ENCODE assay signal across 8 cellular contexts in the genomic region with DNA sequence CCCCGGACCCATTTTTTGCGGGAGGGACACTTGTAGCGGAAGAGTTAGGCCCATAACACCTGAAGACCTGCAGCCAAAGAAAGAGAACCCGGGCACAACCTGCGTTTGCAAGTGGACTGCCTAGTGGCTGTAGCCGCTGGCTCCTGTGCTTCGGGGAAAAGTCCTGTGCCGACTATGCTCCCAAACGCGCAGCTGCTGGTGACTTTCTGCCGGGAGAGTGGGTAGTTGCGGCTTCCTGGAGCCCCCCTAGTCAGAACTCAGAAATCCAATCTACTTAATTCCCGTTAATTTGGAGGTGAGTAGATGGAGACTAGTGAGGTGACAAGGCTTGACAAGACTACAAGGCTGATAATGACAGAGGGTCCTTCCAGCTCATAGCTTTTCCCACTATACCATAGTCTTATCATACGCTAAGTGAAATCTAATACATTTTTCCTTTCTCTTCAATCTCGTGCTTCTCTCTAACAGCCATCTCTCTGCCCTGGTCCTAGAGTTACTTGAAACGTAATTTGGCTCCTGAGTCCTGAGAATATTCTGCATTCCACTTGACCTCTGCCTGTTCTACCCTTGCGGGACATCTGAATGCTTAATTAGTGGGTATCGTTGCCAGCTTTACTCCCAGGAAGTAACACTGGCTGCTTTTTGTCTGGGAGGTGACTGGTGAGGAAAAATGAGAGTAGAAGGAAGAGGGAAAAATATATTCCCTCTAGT. TPM values are rescaled to one million over a fixed set of nuclear protein-coding genes. Genes with fewer than 3 reads are reported as not detected.
DNase-seq lines count a peak whose midpoint lies in the region; ATAC-seq, FAIRE-seq and TF ChIP-seq lines count a peak whose summit lies in the region.

No MANE protein-coding gene starts in this region.

- H3K79me2 ChIP-seq in HepG2 (ENCODE audit: insufficient read depth, low read length) = peaks cover 52% of the 10 kb centered on the region

- WGBS in HepG2 (ENCODE audit: low lambda C conversion rate) = under 1% methylated on average over 10 of the region's 18 CpGs

- H2AFZ ChIP-seq in HepG2 (ENCODE audit: low read length) = peak overlapping the region; percentile 83

- no peaks in the 10 kb centered on the region for H4K20me1 ChIP-seq in HepG2 (ENCODE audit: insufficient read depth, low read length)

- CTCF ChIA-PET in RWPE1 (lab: Yijun Ruan, JAX) (interaction anchor here (0.6 to 1.0 kb wide), 2 partner anchors 45 to 93 kb away, joined by 3 to 8 read pairs; no protein-coding TSS in a partner anchor), HepG2 (lab: Yijun Ruan, JAX; ENCODE audit: low intra/inter-chr PET ratio, low total read pairs) (no interaction called here)

- POLR2A ChIA-PET in RWPE1 (lab: Yijun Ruan, JAX; ENCODE audit: low non-redundant PET) = interaction anchor here (0.5 to 0.7 kb wide), 2 partner anchors 13 to 50 kb away, joined by 3 to 5 read pairs; no protein-coding TSS in a partner anchor
- POLR2A ChIA-PET in HepG2 (lab: Yijun Ruan, JAX) = interaction anchor here (0.8 to 2.5 kb wide), 11 partner anchors 9 to 135 kb away, joined by 3 to 17 read pairs (median 5); a partner anchor contains a TSS

- intact Hi-C loops in HepG2 (cut with micrococcal nuclease; ENCODE audit: unreplicated experiment) (loop anchor here (5.0 kb wide), 1 partner anchor 46 kb away; no protein-coding TSS in a partner anchor), posterior vena cava (cut with DNase I) (no loop called here)

- H3K27me3 Mint-ChIP-seq in stimulated activated naive CD8-positive, alpha-beta T cell treated with anti-CD3 and anti-CD28 coated beads, Interleukin-15, amount 100 ng/mL, for 72 hours = no peaks in the 10 kb centered on the region

- H3K4me1 Mint-ChIP-seq in stimulated activated naive CD8-positive, alpha-beta T cell treated with anti-CD3 and anti-CD28 coated beads, Interleukin-15, amount 100 ng/mL, for 72 hours = peaks cover 43% of the 10 kb centered on the region

- H3K9me3 ChIP-seq in HepG2 (ENCODE audit: low read length) = no peaks in the 10 kb centered on the region

- peak overlapping the region; percentile 95 to 99 for H3K27ac Mint-ChIP-seq in stimulated activated naive CD8-positive, alpha-beta T cell treated with anti-CD3 and anti-CD28 coated beads, Interleukin-15, amount 100 ng/mL, for 72 hours

- DNase-seq in NCI-H2196 (lab: John Stamatoyannopoulos, UW; ENCODE audit: unreplicated experiment) = peak; percentile 9
- no peak for DNase-seq in NCI-H2196 treated with DMSO at 0.1 percent for 48 hours (lab: John Stamatoyannopoulos, UW; ENCODE audit: unreplicated experiment)
- DNase-seq in RWPE1 (ENCODE audit: low spot score) = peak; percentile 36
- peak; percentile 32 for DNase-seq in choroid plexus epithelial cell (ENCODE audit: low read depth)
- peak; percentile 4 for DNase-seq in HepG2 (ENCODE audit: low spot score)
- no peak for DNase-seq in stimulated activated naive CD8-positive, alpha-beta T cell treated with anti-CD3 and anti-CD28 coated beads, Interleukin-15, amount 100 ng/mL, for 72 hours
- no peak for DNase-seq in posterior vena cava (ENCODE audit: low spot score)

- peak overlapping the region; percentile 77 for H3K9ac ChIP-seq in HepG2 (ENCODE audit: insufficient read depth, low read depth, low read length)

- ATAC-seq in HG03432 (IDR thresholded peaks at IDR 0.05; ENCODE audit: unreplicated experiment) = peak; percentile 7
- ATAC-seq in HepG2 = peak; percentile 13
- ATAC-seq in stimulated activated naive CD8-positive, alpha-beta T cell treated with anti-CD3 and anti-CD28 coated beads, Interleukin-15, amount 100 ng/mL, for 72 hours = no peak

- peaks cover 75% of the 10 kb centered on the region for H3K4me1 ChIP-seq in HepG2 (ENCODE audit: insufficient read depth, low read length)

- TF ChIP-seq EP300 in HepG2 (IDR thresholded peaks at IDR 0.05; ENCODE audit: low read depth in 2 of 2, low read length in 2 of 2) (no peak), HepG2 (CRISPR knock-in tag; IDR thresholded peaks at IDR 0.05; ENCODE audit: borderline replicate concordance) (no peak)

- H3K27me3 ChIP-seq in HepG2 (ENCODE audit: control insufficient read depth in 1 of 2, insufficient read depth in 2 of 2, low read length in 2 of 2) = no peaks in the 10 kb centered on the region

- TF ChIP-seq CTCF in RWPE1 (conservative IDR thresholded peaks at IDR 0.05; ENCODE audit: low read depth) (no peak), choroid plexus epithelial cell (conservative IDR thresholded peaks at IDR 0.05; ENCODE audit: low read depth, low read length) (no peak), HepG2 (CRISPR knock-in tag; IDR thresholded peaks at IDR 0.05) (no peak)

- peak overlapping the region; percentile 93 to 95 for H3K4me3 Mint-ChIP-seq in stimulated activated naive CD8-positive, alpha-beta T cell treated with anti-CD3 and anti-CD28 coated beads, Interleukin-15, amount 100 ng/mL, for 72 hours

- H3K27ac ChIP-seq in RWPE1 (peak overlapping the region; percentile 92), HepG2 (ENCODE audit: extremely low read length, insufficient read depth, low read length) (peak overlapping the region; percentile 84)

- no peaks in the 10 kb centered on the region for H3K9me3 Mint-ChIP-seq in stimulated activated naive CD8-positive, alpha-beta T cell treated with anti-CD3 and anti-CD28 coated beads, Interleukin-15, amount 100 ng/mL, for 72 hours

- peak; percentile 4; the same call in 1 of the 2 replicates for TF ChIP-seq RAD21 in HepG2 (CRISPR knock-in tag; IDR thresholded peaks at IDR 0.05)

- peak overlapping the region; percentile 91 for H3K4me2 ChIP-seq in HepG2 (ENCODE audit: low read depth, low read length)

- H3K4me3 ChIP-seq in choroid plexus epithelial cell (ENCODE audit: low read depth, low read length) = peak overlapping the region; percentile 75
- peak overlapping the region; percentile 64 to 81 (median 66) for H3K4me3 ChIP-seq in HepG2 (replicated peaks in 1 of 3; ENCODE audit: insufficient read depth in 1 of 3, low read depth in 2 of 3, low read length in 3 of 3)

- no peak for FAIRE-seq in HepG2 (lab: Jason Lieb, UNC)

- H3K36me3 ChIP-seq in HepG2 (replicated peaks in 1 of 2; ENCODE audit: control insufficient read depth in 1 of 2, insufficient read depth in 2 of 2, low read length in 2 of 2) = no peaks in the 10 kb centered on the region; a peak in 2 of 5 replicates

- in situ Hi-C loops in HepG2 (cut with HindIII; ENCODE audit: extremely low pct_ligation_motif_present, low pct_unique_long_range_greater_than_20kb) = no loop called here

- peak in 1 of 2 experiments; percentile 15; a peak in 1 of 4 replicates for TF ChIP-seq POLR2A in HepG2 (IDR thresholded peaks at IDR 0.05; ENCODE audit: insufficient read depth in 1 of 2, low read depth in 2 of 2, low read length in 2 of 2)

- TSS peak; percentile 84 for BruUV-seq in HepG2 (replicated peaks; lab: Mats Ljungman, UMichigan)

TF ChIP-seq in HepG2, 621 proteins besides CTCF, POLR2A, EP300 and RAD21 (continues in another document):
- TF ChIP-seq, protein P1, sequence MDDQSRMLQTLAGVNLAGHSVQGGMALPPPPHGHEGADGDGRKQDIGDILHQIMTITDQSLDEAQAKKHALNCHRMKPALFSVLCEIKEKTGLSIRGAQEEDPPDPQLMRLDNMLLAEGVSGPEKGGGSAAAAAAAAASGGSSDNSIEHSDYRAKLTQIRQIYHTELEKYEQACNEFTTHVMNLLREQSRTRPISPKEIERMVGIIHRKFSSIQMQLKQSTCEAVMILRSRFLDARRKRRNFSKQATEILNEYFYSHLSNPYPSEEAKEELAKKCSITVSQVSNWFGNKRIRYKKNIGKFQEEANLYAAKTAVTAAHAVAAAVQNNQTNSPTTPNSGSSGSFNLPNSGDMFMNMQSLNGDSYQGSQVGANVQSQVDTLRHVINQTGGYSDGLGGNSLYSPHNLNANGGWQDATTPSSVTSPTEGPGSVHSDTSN (CRISPR knock-in tag; IDR thresholded peaks at IDR 0.05; ENCODE audit: borderline replicate concordance) = 0 out of 2 replicates have a peak, but pooled peaks have one; percentile 13
- TF ChIP-seq NPAS2 (CRISPR knock-in tag; IDR thresholded peaks at IDR 0.05; ENCODE audit: borderline replicate concordance) (no peak), FOXP1 (IDR thresholded peaks at IDR 0.05) (no peak), FOXP1 (CRISPR knock-in tag; IDR thresholded peaks at IDR 0.05) (no peak)
- TF ChIP-seq, protein P2, sequence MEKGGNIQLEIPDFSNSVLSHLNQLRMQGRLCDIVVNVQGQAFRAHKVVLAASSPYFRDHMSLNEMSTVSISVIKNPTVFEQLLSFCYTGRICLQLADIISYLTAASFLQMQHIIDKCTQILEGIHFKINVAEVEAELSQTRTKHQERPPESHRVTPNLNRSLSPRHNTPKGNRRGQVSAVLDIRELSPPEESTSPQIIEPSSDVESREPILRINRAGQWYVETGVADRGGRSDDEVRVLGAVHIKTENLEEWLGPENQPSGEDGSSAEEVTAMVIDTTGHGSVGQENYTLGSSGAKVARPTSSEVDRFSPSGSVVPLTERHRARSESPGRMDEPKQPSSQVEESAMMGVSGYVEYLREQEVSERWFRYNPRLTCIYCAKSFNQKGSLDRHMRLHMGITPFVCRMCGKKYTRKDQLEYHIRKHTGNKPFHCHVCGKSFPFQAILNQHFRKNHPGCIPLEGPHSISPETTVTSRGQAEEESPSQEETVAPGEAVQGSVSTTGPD (CRISPR knock-in tag; IDR thresholded peaks at IDR 0.05) = no peak

RNA-seq across cellular contexts. Expression of a gene that starts 0.5 kb away (rescaled TPM):
- 106 and 186 TPM in 2 replicates for total RNA-seq in HepG2 (2016; rRNA removed; fragmentation: Illumina TruSeq; extraction: Trizol)
- total RNA-seq in HepG2 (2016; cell fraction: cytosol; rRNA removed; fragmentation: Illumina TruSeq; extraction: Trizol; ENCODE audit: low read depth) = 27.7 and 41.1 TPM in 2 replicates
- total RNA-seq in HepG2 (2016; cell fraction: insoluble cytoplasmic fraction; rRNA removed; fragmentation: Illumina TruSeq; extraction: Trizol) = 106 and 176 TPM in 2 replicates
- total RNA-seq in HepG2 (2016; cell fraction: membrane; rRNA removed; fragmentation: Illumina TruSeq; extraction: Trizol) = 37.7 and 38.9 TPM in 2 replicates
- total RNA-seq in HepG2 (2016; cell fraction: nucleus; rRNA removed; fragmentation: Illumina TruSeq; extraction: Trizol) = 117 and 125 TPM in 2 replicates
- polyA plus RNA-seq in HepG2 (2011; rRNA removed) = 31.0 and 33.6 TPM in 2 replicates
- polyA plus RNA-seq in HepG2 (2011; cell fraction: cytosol; rRNA removed) = 24.6 and 25.3 TPM in 2 replicates
- polyA plus RNA-seq in HepG2 (2011; cell fraction: nucleus; rRNA removed) = 36.7 and 38.0 TPM in 2 replicates
- 65.7 and 92.6 TPM in 2 replicates for polyA plus RNA-seq in HepG2 (2012)
- polyA plus RNA-seq in HepG2 (2016; cell fraction: cytosol; fragmentation: Illumina TruSeq; extraction: Trizol; ENCODE audit: low read depth) = 15.0 and 19.1 TPM in 2 replicates
- polyA plus RNA-seq in HepG2 (2016; cell fraction: insoluble cytoplasmic fraction; fragmentation: Illumina TruSeq; extraction: Trizol; ENCODE audit: low read depth) = 175 and 178 TPM in 2 replicates
- 28.8 and 31.3 TPM in 2 replicates for polyA plus RNA-seq in HepG2 (2016; cell fraction: membrane; fragmentation: Illumina TruSeq; extraction: Trizol; ENCODE audit: low read depth)
- 154 and 168 TPM in 2 replicates for polyA plus RNA-seq in HepG2 (2016; cell fraction: nucleus; fragmentation: Illumina TruSeq; extraction: Trizol; ENCODE audit: insufficient read depth, low read depth)
- 55.0 and 195 TPM in 2 replicates for polyA minus RNA-seq in HepG2 (2011; rRNA and poly(A)+ RNA removed; ENCODE audit: low replicate concordance)
- polyA minus RNA-seq in HepG2 (2011; cell fraction: cytosol; rRNA and poly(A)+ RNA removed) = 51.5 and 63.7 TPM in 2 replicates
- polyA minus RNA-seq in HepG2 (2011; cell fraction: nucleus; rRNA and poly(A)+ RNA removed) = 76.7 and 120 TPM in 2 replicates
- 10 to 100 TPM; 40.5 to 49.9 TPM for total RNA-seq in posterior vena cava

Comparison
In these comparisons a context has a peak if more than half of its experiments do, and no peak if none do; other contexts are left out.
1. DNase-seq: peak in NCI-H2196 (single experiment), RWPE1 (single experiment), choroid plexus epithelial cell (single experiment) and HepG2 (single experiment); none in NCI-H2196 treated with DMSO at 0.1 percent for 48 hours (single experiment), stimulated activated naive CD8-positive, alpha-beta T cell treated with anti-CD3 and anti-CD28 coated beads, Interleukin-15, amount 100 ng/mL, for 72 hours (0 of 2) and posterior vena cava (single experiment).